Comparison of ENCODE assay signal across 8 cellular contexts in the genomic region with DNA sequence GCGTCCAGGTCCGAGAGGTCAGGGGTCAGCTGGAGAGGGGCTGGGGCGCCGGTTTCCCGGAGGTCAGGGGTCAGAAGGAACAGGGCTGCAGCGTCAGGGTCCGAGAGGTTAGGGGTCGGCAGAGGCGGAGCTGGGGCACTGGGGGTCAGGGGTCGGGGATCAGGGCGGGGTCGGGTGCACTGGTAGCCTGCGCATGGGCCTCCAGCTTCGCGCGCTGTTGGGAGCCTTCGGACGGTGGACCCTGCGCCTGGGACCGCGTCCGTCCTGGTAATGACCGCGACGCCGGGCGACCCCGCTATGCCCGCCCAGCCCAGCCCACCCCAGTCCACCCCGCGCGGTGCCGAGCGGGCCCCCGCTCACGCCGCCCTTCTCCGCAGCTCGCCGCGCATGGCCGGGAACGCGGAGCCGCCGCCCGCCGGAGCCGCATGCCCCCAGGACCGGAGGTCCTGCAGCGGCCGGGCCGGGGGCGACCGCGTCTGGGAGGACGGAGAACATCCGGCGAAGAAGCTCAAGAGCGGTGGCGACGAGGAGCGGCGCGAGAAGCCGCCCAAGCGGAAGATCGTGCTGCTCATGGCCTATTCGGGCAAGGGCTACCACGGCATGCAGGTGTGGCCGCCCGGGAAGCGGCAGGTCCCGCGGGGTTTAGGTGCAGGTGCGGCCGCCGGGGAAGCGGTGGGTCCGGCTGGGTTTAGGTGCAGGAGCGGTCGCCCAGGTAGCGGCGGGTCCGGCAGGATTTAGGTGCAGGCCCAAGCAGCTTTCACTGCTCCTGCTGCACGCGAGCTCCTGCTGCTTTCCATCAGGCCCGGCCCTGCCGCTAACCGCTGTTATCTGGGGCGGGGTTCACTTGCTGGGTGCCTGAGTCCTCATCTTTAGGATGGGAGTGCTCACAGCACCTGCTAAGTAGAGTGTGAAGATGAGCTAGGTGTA. TPM values are rescaled to one million over a fixed set of nuclear protein-coding genes. Genes with fewer than 3 reads are reported as not detected.
A peak's percentile ranks its signal among the peaks of the same experiment; 100 is the strongest.
DNase-seq lines count a peak whose midpoint lies in the region; ATAC-seq, FAIRE-seq and TF ChIP-seq lines count a peak whose summit lies in the region.

No MANE protein-coding gene starts in this region.

- H3K9me1 ChIP-seq in K562 (ENCODE audit: control insufficient read depth, insufficient read depth, low read length) = no peaks in the 10 kb centered on the region

- H3K4me1 ChIP-seq in K562 (replicated peaks in 1 of 2; ENCODE audit: control insufficient read depth in 2 of 2, insufficient read depth in 2 of 2, low read length in 2 of 2) (peaks cover 14 to 38% of the 10 kb centered on the region in 2 experiments; a peak in 4 of 5 replicates), kidney (ENCODE audit: control insufficient read depth in 1 of 2, insufficient read depth in 1 of 2, low read depth in 1 of 2, low read length in 2 of 2) (peaks cover 4 to 6% of the 10 kb centered on the region in 2 donors)

- TF ChIP-seq POLR2A in K562 (conservative IDR thresholded peaks at IDR 0.05) = no peak

- TF ChIP-seq CTCF in RWPE1 (conservative IDR thresholded peaks at IDR 0.05; ENCODE audit: low read depth) (no peak), K562 (IDR thresholded peaks at IDR 0.05 in 2 of 3, conservative IDR thresholded peaks at IDR 0.05 in 1 of 3; ENCODE audit: insufficient read depth in 2 of 3, low read depth in 1 of 3, low read length in 3 of 3) (no peak), kidney (IDR thresholded peaks at IDR 0.05; ENCODE audit: borderline replicate concordance, extremely low read depth, insufficient read depth) (no peak)

- peaks cover 3% of the 10 kb centered on the region for H4K20me1 ChIP-seq in K562 (replicated peaks; ENCODE audit: control insufficient read depth, insufficient read depth, low read length)

- H2AFZ ChIP-seq in K562 (ENCODE audit: low read depth, low read length) = peak overlapping the region; percentile 64

- peak overlapping the region; percentile 84 to 98 for H3K9ac ChIP-seq in K562 (ENCODE audit: insufficient read depth in 1 of 2, low read depth in 2 of 2, low read length in 2 of 2)
- peak overlapping the region in 1 of 2 donors; percentile 34 for H3K9ac ChIP-seq in kidney (ENCODE audit: low read length in 2 of 2)

- H3K4me3 ChIP-seq in K562 (peak overlapping the region; percentile 84), kidney (ENCODE audit: low read length in 2 of 2) (peak overlapping the region; percentile 70 to 75)

- CTCF ChIA-PET in RWPE1 (lab: Yijun Ruan, JAX) = interaction anchor here (0.6 to 0.9 kb wide), 4 partner anchors 17 to 436 kb away, joined by 3 to 8 read pairs (median 4); no protein-coding TSS in a partner anchor
- CTCF ChIA-PET in K562 (lab: Yijun Ruan, JAX; ENCODE audit: low intra/inter-chr PET ratio) = interaction anchor here (1.5 kb wide), 1 partner anchor 20 kb away, joined by 4 read pairs; a partner anchor contains a TSS

- FAIRE-seq in K562 (lab: Jason Lieb, UNC) (peak; percentile 80), kidney (lab: Jason Lieb, UNC) (no peak)

- H3K27me3 ChIP-seq in K562 (ENCODE audit: control insufficient read depth in 2 of 2, insufficient read depth in 2 of 2, low read length in 2 of 2) = no peaks in the 10 kb centered on the region

- peaks cover 36% of the 10 kb centered on the region for H3K79me2 ChIP-seq in K562 (ENCODE audit: control insufficient read depth, insufficient read depth, low read length)

- under 1% methylated on average over 42 of the region's 91 CpGs for WGBS in K562 (ENCODE audit: insufficient coverage, low coverage, missing lambda C conversion rate)

- H3K9me3 ChIP-seq in K562 (replicated peaks; ENCODE audit: control insufficient read depth, insufficient read depth, low read depth, low read length) (no peaks in the 10 kb centered on the region), kidney (ENCODE audit: control insufficient read depth in 1 of 2, low read length in 2 of 2) (no peaks in the 10 kb centered on the region)

- H3K27ac ChIP-seq in RWPE1 (peak overlapping the region; percentile 79), K562 (ENCODE audit: extremely low read depth, low read depth, low read length) (peak overlapping the region; percentile 97), kidney (ENCODE audit: low read depth in 2 of 2, low read length in 2 of 2) (no peak overlapping the region)

- ATAC-seq in K562 (peak; percentile 57), GM21825 (IDR thresholded peaks at IDR 0.05; ENCODE audit: unreplicated experiment) (no peak)

- in situ Hi-C loops in Caki2 (cut with HindIII; ENCODE audit: low pct_unique_long_range_greater_than_20kb, low sequenced_read_pairs) (no loop called here), K562 (cut with MboI) (no loop called here)

- TF ChIP-seq RAD21 in K562 (CRISPR knock-in tag; conservative IDR thresholded peaks at IDR 0.05 in 1 of 2, IDR thresholded peaks at IDR 0.05 in 1 of 2) = no peak

- DNase-seq in Caki2 (ENCODE audit: low read depth) = peak; percentile 30
- DNase-seq in HCEC 1CT = peak; percentile 12
- peak; percentile 28 for DNase-seq in RWPE1 (ENCODE audit: low spot score)
- DNase-seq in K562 (ENCODE audit: extremely low read depth in 1 of 4, low spot score in 3 of 4) = peak; percentile 77 to 81 (median 80)
- DNase-seq in kidney = peak; percentile 81
- peak; percentile 16 for DNase-seq in stimulated activated CD8-positive, alpha-beta memory T cell treated with anti-CD3 and anti-CD28 coated beads, Interleukin-12 subunit alpha, Interleukin-12 subunit beta, amount 100 ng/mL, for 4 hours (ENCODE audit: low read depth)
- DNase-seq in COLO829 (ENCODE audit: low spot score) = no peak

- TF ChIP-seq EP300 in K562 (IDR thresholded peaks at IDR 0.05; ENCODE audit: low read length) = no peak

- H3K4me2 ChIP-seq in K562 (ENCODE audit: insufficient read depth, low read length) = peak overlapping the region; percentile 90

- H3K36me3 ChIP-seq in K562 (ENCODE audit: control insufficient read depth, insufficient read depth, low read length) (peaks cover 44% of the 10 kb centered on the region), kidney (ENCODE audit: control insufficient read depth in 1 of 2, insufficient read depth in 2 of 2, low read length in 2 of 2) (peaks cover 16 to 22% of the 10 kb centered on the region in 2 donors)

- intact Hi-C loops in K562 (cut with micrococcal nuclease) = no loop called here
- intact Hi-C loops in kidney (cut with DNase I) = no loop called here

- TSS peak; percentile 40 for BruUV-seq in K562 (replicated peaks; lab: Mats Ljungman, UMichigan)

- POLR2A ChIA-PET in RWPE1 (lab: Yijun Ruan, JAX; ENCODE audit: low non-redundant PET) = no interaction called here
- POLR2A ChIA-PET in K562 (lab: Yijun Ruan, JAX) = interaction anchor here (0.6 to 2.6 kb wide), 19 partner anchors 9 to 341 kb away, joined by 3 to 11 read pairs (median 4); a partner anchor contains a TSS

RNA-seq across cellular contexts. Expression of a gene that starts 0.7 kb away (rescaled TPM):
- total RNA-seq in Caki2 (2014; rRNA removed; shearing (Covaris generic); ENCODE audit: low replicate concordance) = 32.3 and 36.4 TPM in 2 replicates
- total RNA-seq in K562 (2011; cell fraction: chromatin; rRNA removed; ENCODE audit: low replicate concordance) = 97.0 and 232 TPM in 2 replicates
- 140 and 151 TPM in 2 replicates for total RNA-seq in K562 (2011; cell fraction: nucleolus; rRNA removed)
- 123 and 134 TPM in 2 replicates for total RNA-seq in K562 (2011; cell fraction: nucleoplasm; rRNA removed)
- total RNA-seq in K562 (2014; rRNA removed) (35.6 and 53.2 TPM in 2 replicates), K562 (2014; rRNA removed; fragmentation: Illumina TruSeq; extraction: Trizol) (13.6 and 16.4 TPM in 2 replicates), K562 (2015; rRNA removed; fragmentation: Illumina TruSeq; extraction: Trizol) (29.7 and 30.0 TPM in 2 replicates), K562 (2021) (79.3 and 90.8 TPM in 2 replicates), kidney (28.8 TPM)
- polyA plus RNA-seq in K562 (2011; rRNA removed) (27.9 and 36.5 TPM in 2 replicates), K562 (2014; fragmentation: Illumina TruSeq; extraction: Trizol) (30.3 and 39.8 TPM in 2 replicates), K562 (2014; fragmentation: Nextera tagmentation; extraction: Ambion mirVana) (1 to 10 TPM; 1.9 to 3.8 TPM), K562 (2014; rRNA removed) (71.4 and 73.4 TPM in 2 replicates), kidney (ENCODE audit: insufficient read depth, low read depth, low replicate concordance) (16.1 TPM)
- polyA plus RNA-seq in K562 (2011; cell fraction: cytosol; rRNA removed) = 28.1 and 41.6 TPM in 2 replicates
- 56.2 and 84.8 TPM in 2 replicates for polyA plus RNA-seq in K562 (2011; cell fraction: nucleus; rRNA removed)
- 37.5 and 51.4 TPM in 2 replicates for polyA plus RNA-seq in K562 (2012)
- 16.8 and 21.8 TPM in 2 replicates for polyA minus RNA-seq in K562 (2011; rRNA and poly(A)+ RNA removed)
- 30.8 and 32.0 TPM in 2 replicates for polyA minus RNA-seq in K562 (2011; cell fraction: cytosol; rRNA and poly(A)+ RNA removed)
- polyA minus RNA-seq in K562 (2011; cell fraction: nucleus; rRNA and poly(A)+ RNA removed) = 27.3 and 32.4 TPM in 2 replicates

RNA-seq across cellular contexts. Expression of a gene that starts 19.9 kb away (rescaled TPM):
- total RNA-seq in Caki2 (2014; rRNA removed; shearing (Covaris generic); ENCODE audit: low replicate concordance) = 3.2 and 3.9 TPM in 2 replicates
- 149 and 175 TPM in 2 replicates for total RNA-seq in K562 (2011; cell fraction: chromatin; rRNA removed; ENCODE audit: low replicate concordance)
- total RNA-seq in K562 (2011; cell fraction: nucleolus; rRNA removed) = 61.2 and 71.2 TPM in 2 replicates
- total RNA-seq in K562 (2011; cell fraction: nucleoplasm; rRNA removed) = 111 and 165 TPM in 2 replicates
- total RNA-seq in K562 (2014; rRNA removed) (7.7 and 12.2 TPM in 2 replicates), K562 (2014; rRNA removed; fragmentation: Illumina TruSeq; extraction: Trizol) (7.0 TPM in 2 replicates), K562 (2015; rRNA removed; fragmentation: Illumina TruSeq; extraction: Trizol) (6.9 and 8.1 TPM in 2 replicates), K562 (2021) (49.2 and 58.0 TPM in 2 replicates), kidney (44.7 TPM)
- polyA plus RNA-seq in K562 (2011; rRNA removed) (6.5 and 8.3 TPM in 2 replicates), K562 (2014; fragmentation: Illumina TruSeq; extraction: Trizol) (29.8 and 32.3 TPM in 2 replicates), K562 (2014; fragmentation: Nextera tagmentation; extraction: Ambion mirVana) (1 to 10 TPM; 4.5 to 6.7 TPM), K562 (2014; rRNA removed) (22.2 and 23.5 TPM in 2 replicates), kidney (ENCODE audit: insufficient read depth, low read depth, low replicate concordance) (7.5 TPM)
- polyA plus RNA-seq in K562 (2011; cell fraction: cytosol; rRNA removed) = 5.4 and 6.5 TPM in 2 replicates
- 38.0 and 44.2 TPM in 2 replicates for polyA plus RNA-seq in K562 (2011; cell fraction: nucleus; rRNA removed)
- 27.7 and 40.7 TPM in 2 replicates for polyA plus RNA-seq in K562 (2012)
- polyA minus RNA-seq in K562 (2011; rRNA and poly(A)+ RNA removed) = 13.1 and 16.0 TPM in 2 replicates
- 17.0 and 23.8 TPM in 2 replicates for polyA minus RNA-seq in K562 (2011; cell fraction: cytosol; rRNA and poly(A)+ RNA removed)
- 18.7 and 27.0 TPM in 2 replicates for polyA minus RNA-seq in K562 (2011; cell fraction: nucleus; rRNA and poly(A)+ RNA removed)

RNA-seq across cellular contexts. Expression of a gene that starts 35.4 kb away (rescaled TPM):
- total RNA-seq in Caki2 (2014; rRNA removed; shearing (Covaris generic); ENCODE audit: low replicate concordance) = 3.7 and 7.4 TPM in 2 replicates
- 40.7 and 125 TPM in 2 replicates for total RNA-seq in K562 (2011; cell fraction: chromatin; rRNA removed; ENCODE audit: low replicate concordance)
- total RNA-seq in K562 (2011; cell fraction: nucleolus; rRNA removed) = 72.5 and 83.8 TPM in 2 replicates
- 47.5 and 50.5 TPM in 2 replicates for total RNA-seq in K562 (2011; cell fraction: nucleoplasm; rRNA removed)
- total RNA-seq in K562 (2014; rRNA removed) = 4.2 and 5.6 TPM in 2 replicates
- 0.83 and 0.98 TPM in 2 replicates for total RNA-seq in K562 (2014; rRNA removed; fragmentation: Illumina TruSeq; extraction: Trizol)
- 2.0 and 3.6 TPM in 2 replicates for total RNA-seq in K562 (2015; rRNA removed; fragmentation: Illumina TruSeq; extraction: Trizol)
- total RNA-seq in K562 (2021) = 17.3 and 29.4 TPM in 2 replicates
- polyA plus RNA-seq in K562 (2011; rRNA removed) = 3.2 and 6.2 TPM in 2 replicates
- polyA plus RNA-seq in K562 (2011; cell fraction: cytosol; rRNA removed) = 2.1 and 4.1 TPM in 2 replicates
- polyA plus RNA-seq in K562 (2011; cell fraction: nucleus; rRNA removed) = 62.1 and 86.4 TPM in 2 replicates
- 12.1 and 39.2 TPM in 2 replicates for polyA plus RNA-seq in K562 (2012)
- 2.5 and 9.1 TPM in 2 replicates for polyA plus RNA-seq in K562 (2014; fragmentation: Illumina TruSeq; extraction: Trizol)
- under 1 TPM; 0.15 to 0.29 TPM for polyA plus RNA-seq in K562 (2014; fragmentation: Nextera tagmentation; extraction: Ambion mirVana)
- polyA plus RNA-seq in K562 (2014; rRNA removed) = 13.2 and 16.9 TPM in 2 replicates
- 1.3 and 1.8 TPM in 2 replicates for polyA minus RNA-seq in K562 (2011; rRNA and poly(A)+ RNA removed)
- polyA minus RNA-seq in K562 (2011; cell fraction: cytosol; rRNA and poly(A)+ RNA removed) = 3.1 and 11.4 TPM in 2 replicates
- polyA minus RNA-seq in K562 (2011; cell fraction: nucleus; rRNA and poly(A)+ RNA removed) = 15.5 and 15.9 TPM in 2 replicates
- 33.4 TPM for total RNA-seq in kidney
- polyA plus RNA-seq in kidney (ENCODE audit: insufficient read depth, low read depth, low replicate concordance) = 11.4 TPM

Comparison
In these comparisons a context has a peak if more than half of its experiments do, and no peak if none do; other contexts are left out.
1. H3K27ac ChIP-seq: peak in RWPE1 (single experiment) and K562 (single experiment); none in kidney (0 of 2).